23 cellular contexts compared by ENCODE assay signal in the genomic region with DNA sequence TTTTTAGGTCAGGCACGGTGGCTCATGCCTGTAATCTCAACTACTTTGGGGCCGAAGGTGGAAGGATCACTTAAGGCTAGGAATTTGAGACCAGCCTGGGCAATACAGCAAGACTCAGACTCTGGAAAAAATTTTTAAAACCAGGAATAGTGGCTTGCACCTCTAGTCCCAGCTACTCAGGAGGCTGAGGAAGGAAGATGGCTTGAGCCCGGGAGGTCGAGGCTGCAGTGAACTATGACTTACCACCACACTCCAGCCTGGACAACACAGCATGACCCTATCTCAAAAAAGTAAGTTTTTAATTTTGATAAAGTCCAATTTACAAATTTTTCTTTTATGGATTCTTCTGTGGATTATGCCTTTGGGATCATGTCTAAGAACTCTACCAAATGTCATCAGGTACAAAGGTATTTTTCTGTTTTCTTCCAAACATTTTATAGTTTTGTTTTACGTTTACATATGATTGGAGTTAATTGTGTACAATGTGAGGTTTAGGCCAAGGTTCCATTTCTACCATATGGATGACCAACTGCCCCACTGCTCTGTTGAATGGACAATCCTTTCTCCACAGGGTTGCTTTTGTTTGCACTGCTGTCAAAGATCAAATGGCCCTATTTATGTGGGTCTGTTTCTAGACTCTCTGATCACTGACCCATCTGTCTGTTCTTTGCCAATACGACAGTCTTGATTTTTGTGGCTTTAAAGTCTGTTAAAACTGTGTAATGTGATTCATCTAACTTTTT. TPM values are rescaled to one million over a fixed set of nuclear protein-coding genes. Genes with fewer than 3 reads are reported as not detected.
A peak's percentile ranks its signal among the peaks of the same experiment; 100 is the strongest.
DNase-seq lines count a peak whose midpoint lies in the region; ATAC-seq and TF ChIP-seq lines count a peak whose summit lies in the region.
"Had no signal": no experiment of that assay in that cellular context is flagged by ENCODE, and none has a peak within 500 bp of the region (broad histone marks: within the 10 kb centered on the region; RNA-seq: fewer than 3 reads in every experiment).

No MANE protein-coding gene starts in this region.

- no peak overlapping the region for H3K9ac ChIP-seq in HCT116 (ENCODE audit: low read length)
- H3K9ac ChIP-seq: BLaER1 had no signal

- peaks cover 64% of the 10 kb centered on the region for H3K36me3 Mint-ChIP-seq in activated CD4-positive, alpha-beta T cell treated with anti-CD3 and anti-CD28 coated beads for 36 hours (ENCODE audit: low read depth)
- peaks cover 64% of the 10 kb centered on the region for H3K36me3 Mint-ChIP-seq in activated CD4-positive, alpha-beta T cell treated with anti-CD3 and anti-CD28 coated beads, Interleukin-2, amount 10 ng/mL, durations not matched to agents 7 days and 5 days (ENCODE audit: low read depth)
- peaks cover 65% of the 10 kb centered on the region for H3K36me3 Mint-ChIP-seq in activated naive CD8-positive, alpha-beta T cell treated with anti-CD3 and anti-CD28 coated beads, Interleukin-2, amount 50 U/mL, for 24 hours (ENCODE audit: low read depth)
- H3K36me3 Mint-ChIP-seq in nephron (ENCODE audit: low read depth) = peaks cover 61% of the 10 kb centered on the region

- no peak for TF ChIP-seq CTCF in HCT116 (IDR thresholded peaks at IDR 0.05 in 2 of 3, conservative IDR thresholded peaks at IDR 0.05 in 1 of 3; ENCODE audit: borderline replicate concordance in 1 of 3, insufficient read depth in 1 of 3, low read depth in 2 of 3, low read length in 2 of 3)
- TF ChIP-seq CTCF in nephron (IDR thresholded peaks at IDR 0.05; ENCODE audit: unreplicated experiment in 3 of 3) = no peak
- TF ChIP-seq CTCF in GM10248 (IDR thresholded peaks at IDR 0.05; ENCODE audit: control extremely low read depth, extremely low read depth, low read depth, missing control alignments) = no peak

- no peak overlapping the region for H3K27ac ChIP-seq in HCT116 (ENCODE audit: low read depth, low read length)
- H3K27ac ChIP-seq: adrenal gland, BLaER1, cardiac muscle cell, hepatocyte, vagina, VCaP had no signal

- no peak for TF ChIP-seq RAD21 in HCT116 (IDR thresholded peaks at IDR 0.05; ENCODE audit: low read depth)

- H3K4me1 ChIP-seq in HCT116 (ENCODE audit: control insufficient read depth in 1 of 2, insufficient read depth in 2 of 2, low read length in 2 of 2) = peaks cover 8 to 15% of the 10 kb centered on the region in 2 experiments

- peaks cover 67% of the 10 kb centered on the region for H3K4me1 Mint-ChIP-seq in activated CD4-positive, alpha-beta T cell treated with anti-CD3 and anti-CD28 coated beads for 36 hours
- peaks cover 53% of the 10 kb centered on the region for H3K4me1 Mint-ChIP-seq in activated CD4-positive, alpha-beta T cell treated with anti-CD3 and anti-CD28 coated beads, Interleukin-2, amount 10 ng/mL, durations not matched to agents 7 days and 5 days
- H3K4me1 Mint-ChIP-seq in activated naive CD8-positive, alpha-beta T cell treated with anti-CD3 and anti-CD28 coated beads, Interleukin-2, amount 50 U/mL, for 24 hours = peaks cover 64% of the 10 kb centered on the region
- H3K4me1 Mint-ChIP-seq in nephron = peaks cover 50% of the 10 kb centered on the region

- TF ChIP-seq POLR2A in HCT116 (IDR thresholded peaks at IDR 0.05; ENCODE audit: borderline replicate concordance, extremely low read depth, insufficient read depth, insufficient read length) = no peak

- H3K27ac Mint-ChIP-seq in activated CD4-positive, alpha-beta T cell treated with anti-CD3 and anti-CD28 coated beads for 36 hours = peak overlapping the region; percentile 55
- H3K27ac Mint-ChIP-seq in activated CD4-positive, alpha-beta T cell treated with anti-CD3 and anti-CD28 coated beads, Interleukin-2, amount 10 ng/mL, durations not matched to agents 7 days and 5 days = no peak overlapping the region
- H3K27ac Mint-ChIP-seq in activated naive CD8-positive, alpha-beta T cell treated with anti-CD3 and anti-CD28 coated beads, Interleukin-2, amount 50 U/mL, for 24 hours = peak overlapping the region; percentile 53
- H3K27ac Mint-ChIP-seq in nephron = peak overlapping the region in 2 of 3 experiments; percentile 15 to 55

- H3K79me2 ChIP-seq in HCT116 (ENCODE audit: insufficient read depth, low read length) = peaks cover 81% of the 10 kb centered on the region

- ATAC-seq in activated CD4-positive, alpha-beta T cell treated with anti-CD3 and anti-CD28 coated beads for 36 hours = no peak
- no peak for ATAC-seq in HCT116
- ATAC-seq in activated naive CD8-positive, alpha-beta T cell treated with anti-CD3 and anti-CD28 coated beads, Interleukin-2, amount 50 U/mL, for 24 hours = no peak
- ATAC-seq in SK-N-SH treated with all-trans-retinoic acid at 6 μM for 48 hours = no peak
- ATAC-seq: T-helper 17 cell had no signal

- H3K4me3 ChIP-seq in HCT116 (replicated peaks in 1 of 2; ENCODE audit: low read depth in 1 of 2, low read length in 2 of 2) = no peak overlapping the region
- H3K4me3 ChIP-seq: adrenal gland, BLaER1, cardiac muscle cell, hepatocyte, vagina had no signal

- POLR2A ChIA-PET in activated CD4-positive, alpha-beta T cell treated with anti-CD3 and anti-CD28 coated beads for 36 hours (lab: Charles Lee) = no interaction called here
- POLR2A ChIA-PET in activated CD4-positive, alpha-beta T cell treated with anti-CD3 and anti-CD28 coated beads, Interleukin-2, amount 10 ng/mL, durations not matched to agents 7 days and 5 days (lab: Charles Lee) = interaction anchor here (0.6 kb wide), 1 partner anchor 10 kb away, joined by 3 read pairs; no protein-coding TSS in a partner anchor
- POLR2A ChIA-PET in HCT116 (lab: Charles Lee) = no interaction called here
- POLR2A ChIA-PET in GM10248 (lab: Yijun Ruan, JAX) = interaction anchor here (0.6 kb wide), 1 partner anchor 69 kb away, joined by 4 read pairs; no protein-coding TSS in a partner anchor

- H3K9me3 Mint-ChIP-seq in activated CD4-positive, alpha-beta T cell treated with anti-CD3 and anti-CD28 coated beads for 36 hours (ENCODE audit: low read depth) = no peaks in the 10 kb centered on the region
- peaks cover 6% of the 10 kb centered on the region for H3K9me3 Mint-ChIP-seq in activated CD4-positive, alpha-beta T cell treated with anti-CD3 and anti-CD28 coated beads, Interleukin-2, amount 10 ng/mL, durations not matched to agents 7 days and 5 days
- peaks cover 3% of the 10 kb centered on the region for H3K9me3 Mint-ChIP-seq in activated naive CD8-positive, alpha-beta T cell treated with anti-CD3 and anti-CD28 coated beads, Interleukin-2, amount 50 U/mL, for 24 hours
- H3K9me3 Mint-ChIP-seq in nephron = no peaks in the 10 kb centered on the region

- H3K27me3 Mint-ChIP-seq in activated CD4-positive, alpha-beta T cell treated with anti-CD3 and anti-CD28 coated beads for 36 hours = no peaks in the 10 kb centered on the region
- H3K27me3 Mint-ChIP-seq in activated CD4-positive, alpha-beta T cell treated with anti-CD3 and anti-CD28 coated beads, Interleukin-2, amount 10 ng/mL, durations not matched to agents 7 days and 5 days = no peaks in the 10 kb centered on the region
- H3K27me3 Mint-ChIP-seq in activated naive CD8-positive, alpha-beta T cell treated with anti-CD3 and anti-CD28 coated beads, Interleukin-2, amount 50 U/mL, for 24 hours = no peaks in the 10 kb centered on the region
- no peaks in the 10 kb centered on the region for H3K27me3 Mint-ChIP-seq in nephron (ENCODE audit: low read depth)
- H3K27me3 Mint-ChIP-seq: dendritic cell treated with granulocyte-macrophage colony-stimulating factor and Interleukin-4, amounts not matched to agents 40 ng/mL and 50 ng/mL, for 4 days; T-helper 17 cell had no signal

- H3K9me3 ChIP-seq in HCT116 (ENCODE audit: control insufficient read depth in 1 of 2, insufficient read depth in 1 of 2, low read depth in 1 of 2, low read length in 2 of 2) = no peaks in the 10 kb centered on the region
- H3K9me3 ChIP-seq: adrenal gland, vagina had no signal

- H3K27me3 ChIP-seq in HCT116 (ENCODE audit: insufficient read depth, low read length) = no peaks in the 10 kb centered on the region
- H3K27me3 ChIP-seq: adrenal gland, BLaER1, cardiac muscle cell, hepatocyte, vagina had no signal

- CTCF ChIA-PET in activated CD4-positive, alpha-beta T cell treated with anti-CD3 and anti-CD28 coated beads for 36 hours (lab: Charles Lee) = interaction anchor here (0.7 kb wide), 1 partner anchor 35 kb away, joined by 3 read pairs; no protein-coding TSS in a partner anchor
- CTCF ChIA-PET in activated CD4-positive, alpha-beta T cell treated with anti-CD3 and anti-CD28 coated beads, Interleukin-2, amount 10 ng/mL, durations not matched to agents 7 days and 5 days (lab: Charles Lee) = interaction anchor here (0.6 kb wide), 1 partner anchor 38 kb away, joined by 3 read pairs; no protein-coding TSS in a partner anchor
- CTCF ChIA-PET in HCT116 (lab: Charles Lee) = no interaction called here
- CTCF ChIA-PET in GM10248 (lab: Yijun Ruan, JAX) = no interaction called here

- no peak overlapping the region for H3K4me2 ChIP-seq in HCT116 (ENCODE audit: low read length)
- H3K4me2 ChIP-seq: BLaER1, hepatocyte had no signal

- no peak overlapping the region for H3K4me3 Mint-ChIP-seq in activated CD4-positive, alpha-beta T cell treated with anti-CD3 and anti-CD28 coated beads for 36 hours
- no peak overlapping the region for H3K4me3 Mint-ChIP-seq in activated CD4-positive, alpha-beta T cell treated with anti-CD3 and anti-CD28 coated beads, Interleukin-2, amount 10 ng/mL, durations not matched to agents 7 days and 5 days
- H3K4me3 Mint-ChIP-seq in activated naive CD8-positive, alpha-beta T cell treated with anti-CD3 and anti-CD28 coated beads, Interleukin-2, amount 50 U/mL, for 24 hours = peak overlapping the region; percentile 7
- H3K4me3 Mint-ChIP-seq in nephron = peak overlapping the region in 2 of 3 experiments; percentile 7 to 35
- H3K4me3 Mint-ChIP-seq: dendritic cell treated with granulocyte-macrophage colony-stimulating factor and Interleukin-4, amounts not matched to agents 40 ng/mL and 50 ng/mL, for 4 days had no signal

- DNase-seq in activated CD4-positive, alpha-beta T cell treated with anti-CD3 and anti-CD28 coated beads for 36 hours = no peak
- no peak for DNase-seq in activated CD4-positive, alpha-beta T cell treated with anti-CD3 and anti-CD28 coated beads, Interleukin-2, amount 10 ng/mL, durations not matched to agents 7 days and 5 days
- DNase-seq in HCT116 (ENCODE audit: low read depth, low spot score) (no peak), AG20443 (ENCODE audit: low spot score) (no peak), GM10248 (ENCODE audit: extremely low spot score) (no peak)
- DNase-seq in activated naive CD8-positive, alpha-beta T cell treated with anti-CD3 and anti-CD28 coated beads, Interleukin-2, amount 50 U/mL, for 24 hours = no peak
- DNase-seq: activated CD4-positive, alpha-beta T cell treated with anti-CD3 and anti-CD28 coated beads, Interleukin-2, amount 50 U/mL, for 4 hours; adrenal gland; DMS 273 treated with DMSO at 0.1 percent for 48 hours; KG1; NCI-H1694 treated with DMSO at 0.1 percent for 48 hours; NCI-H774; nucleus accumbens; stimulated activated CD4-positive, alpha-beta T cell treated with anti-CD3 and anti-CD28 coated beads, Interleukin-4, amount 100 ng/mL, for 24 hours; T-helper 17 cell had no signal

- H2AFZ ChIP-seq in HCT116 (ENCODE audit: low read depth, low read length, poor library complexity, severe bottlenecking) = no peak overlapping the region
- H2AFZ ChIP-seq: hepatocyte had no signal

- no peaks in the 10 kb centered on the region for H3K9me2 ChIP-seq in HCT116 (ENCODE audit: insufficient read depth)

- intact Hi-C loops in activated CD4-positive, alpha-beta T cell treated with anti-CD3 and anti-CD28 coated beads for 36 hours (cut with DNase I, micrococcal nuclease) = no loop called here
- intact Hi-C loops in HCT116 (cut with micrococcal nuclease) = no loop called here

- TSS peak; percentile 2 for BruUV-seq in HCT116 (replicated peaks; lab: Mats Ljungman, UMichigan)

- H3K36me3 ChIP-seq in HCT116 (ENCODE audit: control insufficient read depth in 1 of 2, insufficient read depth in 2 of 2, low read length in 2 of 2) = peaks cover 19 to 30% of the 10 kb centered on the region in 2 experiments; a peak in 3 of 4 replicates

- H4K20me1 ChIP-seq in HCT116 (ENCODE audit: insufficient read depth) = peaks cover 5% of the 10 kb centered on the region; the same call in 1 of the 2 replicates

- RAD21 ChIA-PET in HCT116 (lab: Charles Lee; ENCODE audit: low non-redundant PET in 1 of 2, low total read pairs in 2 of 2, uncharacterized antibody in 2 of 2, unreplicated experiment in 2 of 2) = no interaction called here

RNA-seq across cellular contexts. Expression of gene CPLX1, which starts 48.2 kb away (rescaled TPM):
- total RNA-seq in activated CD4-positive, alpha-beta T cell treated with anti-CD3 and anti-CD28 coated beads for 36 hours = under 1 TPM; 0.28 to 0.50 TPM
- under 1 TPM; 0.17 to 0.42 TPM for total RNA-seq in activated CD4-positive, alpha-beta T cell treated with anti-CD3 and anti-CD28 coated beads, Interleukin-2, amount 10 ng/mL, durations not matched to agents 7 days and 5 days
- 14.5 TPM for total RNA-seq in HCT116 (2021; ENCODE audit: unreplicated experiment)
- polyA plus RNA-seq in HCT116 (2012) = 7.4 and 8.1 TPM in 2 replicates

Comparison
In these comparisons a context has a peak if more than half of its experiments do, and no peak if none do; other contexts are left out.
1. POLR2A ChIA-PET loops: an anchor here in activated CD4-positive, alpha-beta T cell treated with anti-CD3 and anti-CD28 coated beads, Interleukin-2, amount 10 ng/mL, durations not matched to agents 7 days and 5 days (0.6 kb wide) and GM10248 (0.6 kb wide); none called in activated CD4-positive, alpha-beta T cell treated with anti-CD3 and anti-CD28 coated beads for 36 hours and HCT116.
2. H3K4me3 Mint-ChIP-seq: peak in activated naive CD8-positive, alpha-beta T cell treated with anti-CD3 and anti-CD28 coated beads, Interleukin-2, amount 50 U/mL, for 24 hours (single experiment) and nephron (2 of 3); none in activated CD4-positive, alpha-beta T cell treated with anti-CD3 and anti-CD28 coated beads for 36 hours (single experiment) and activated CD4-positive, alpha-beta T cell treated with anti-CD3 and anti-CD28 coated beads, Interleukin-2, amount 10 ng/mL, durations not matched to agents 7 days and 5 days (single experiment).
3. RNA of gene CPLX1, which starts 48.2 kb away (total RNA-seq): 14.5 TPM in HCT116 (single experiment); 0.28 to 0.50 TPM in activated CD4-positive, alpha-beta T cell treated with anti-CD3 and anti-CD28 coated beads for 36 hours and 0.17 to 0.42 TPM in activated CD4-positive, alpha-beta T cell treated with anti-CD3 and anti-CD28 coated beads, Interleukin-2, amount 10 ng/mL, durations not matched to agents 7 days and 5 days; every median in the first group is over 10 times any median in the second.
4. CTCF ChIA-PET loops: an anchor here in activated CD4-positive, alpha-beta T cell treated with anti-CD3 and anti-CD28 coated beads for 36 hours (0.7 kb wide) and activated CD4-positive, alpha-beta T cell treated with anti-CD3 and anti-CD28 coated beads, Interleukin-2, amount 10 ng/mL, durations not matched to agents 7 days and 5 days (0.6 kb wide); none called in HCT116 and GM10248.